Comparison of ENCODE assay signal across 1 cellular context in genomic region chr10:91589015-91589655, GRCh38.
TF ChIP-seq lines count a peak whose summit lies in the region.

No MANE protein-coding gene starts in this region.

TF ChIP-seq in A549, 52 proteins besides CTCF, POLR2A, EP300 and RAD21 (continued from another document):
- TF ChIP-seq E2F6 (IDR thresholded peaks at IDR 0.05; ENCODE audit: borderline replicate concordance, low read depth) (no peak), GATA3 (IDR thresholded peaks at IDR 0.05; ENCODE audit: borderline replicate concordance) (peak; percentile 82), RNF2 (IDR thresholded peaks at IDR 0.05; ENCODE audit: borderline replicate concordance, low read depth) (no peak), JUNB (IDR thresholded peaks at IDR 0.05) (0 out of 2 replicates have a peak, but pooled peaks have one; percentile 34), CBX2 (IDR thresholded peaks at IDR 0.05; ENCODE audit: borderline replicate concordance, low read depth) (no peak), MAX (IDR thresholded peaks at IDR 0.05) (peak; percentile 71; the same call in 1 of the 2 replicates), NR3C1 (IDR thresholded peaks at IDR 0.05) (no peak), PHF8 (IDR thresholded peaks at IDR 0.05; ENCODE audit: borderline replicate concordance, low read depth) (no peak), HOXA7 (CRISPR knock-in tag; IDR thresholded peaks at IDR 0.05) (no peak), ESRRA (IDR thresholded peaks at IDR 0.05; ENCODE audit: borderline replicate concordance, low read length) (peak; percentile 89), HDAC2 (IDR thresholded peaks at IDR 0.05) (no peak), EHF (CRISPR knock-in tag; IDR thresholded peaks at IDR 0.05) (no peak), TFCP2L1 (CRISPR knock-in tag; IDR thresholded peaks at IDR 0.05) (no peak), KDM5A (IDR thresholded peaks at IDR 0.05) (no peak), JUN (IDR thresholded peaks at IDR 0.05) (peak in 1 of 2 experiments; percentile 31; a peak in 1 of 5 replicates)
- TF ChIP-seq, protein P1, sequence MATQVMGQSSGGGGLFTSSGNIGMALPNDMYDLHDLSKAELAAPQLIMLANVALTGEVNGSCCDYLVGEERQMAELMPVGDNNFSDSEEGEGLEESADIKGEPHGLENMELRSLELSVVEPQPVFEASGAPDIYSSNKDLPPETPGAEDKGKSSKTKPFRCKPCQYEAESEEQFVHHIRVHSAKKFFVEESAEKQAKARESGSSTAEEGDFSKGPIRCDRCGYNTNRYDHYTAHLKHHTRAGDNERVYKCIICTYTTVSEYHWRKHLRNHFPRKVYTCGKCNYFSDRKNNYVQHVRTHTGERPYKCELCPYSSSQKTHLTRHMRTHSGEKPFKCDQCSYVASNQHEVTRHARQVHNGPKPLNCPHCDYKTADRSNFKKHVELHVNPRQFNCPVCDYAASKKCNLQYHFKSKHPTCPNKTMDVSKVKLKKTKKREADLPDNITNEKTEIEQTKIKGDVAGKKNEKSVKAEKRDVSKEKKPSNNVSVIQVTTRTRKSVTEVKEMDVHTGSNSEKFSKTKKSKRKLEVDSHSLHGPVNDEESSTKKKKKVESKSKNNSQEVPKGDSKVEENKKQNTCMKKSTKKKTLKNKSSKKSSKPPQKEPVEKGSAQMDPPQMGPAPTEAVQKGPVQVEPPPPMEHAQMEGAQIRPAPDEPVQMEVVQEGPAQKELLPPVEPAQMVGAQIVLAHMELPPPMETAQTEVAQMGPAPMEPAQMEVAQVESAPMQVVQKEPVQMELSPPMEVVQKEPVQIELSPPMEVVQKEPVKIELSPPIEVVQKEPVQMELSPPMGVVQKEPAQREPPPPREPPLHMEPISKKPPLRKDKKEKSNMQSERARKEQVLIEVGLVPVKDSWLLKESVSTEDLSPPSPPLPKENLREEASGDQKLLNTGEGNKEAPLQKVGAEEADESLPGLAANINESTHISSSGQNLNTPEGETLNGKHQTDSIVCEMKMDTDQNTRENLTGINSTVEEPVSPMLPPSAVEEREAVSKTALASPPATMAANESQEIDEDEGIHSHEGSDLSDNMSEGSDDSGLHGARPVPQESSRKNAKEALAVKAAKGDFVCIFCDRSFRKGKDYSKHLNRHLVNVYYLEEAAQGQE (IDR thresholded peaks at IDR 0.05), result no peak
